ENCODE assay signal across 1 cellular context in the genomic region with DNA sequence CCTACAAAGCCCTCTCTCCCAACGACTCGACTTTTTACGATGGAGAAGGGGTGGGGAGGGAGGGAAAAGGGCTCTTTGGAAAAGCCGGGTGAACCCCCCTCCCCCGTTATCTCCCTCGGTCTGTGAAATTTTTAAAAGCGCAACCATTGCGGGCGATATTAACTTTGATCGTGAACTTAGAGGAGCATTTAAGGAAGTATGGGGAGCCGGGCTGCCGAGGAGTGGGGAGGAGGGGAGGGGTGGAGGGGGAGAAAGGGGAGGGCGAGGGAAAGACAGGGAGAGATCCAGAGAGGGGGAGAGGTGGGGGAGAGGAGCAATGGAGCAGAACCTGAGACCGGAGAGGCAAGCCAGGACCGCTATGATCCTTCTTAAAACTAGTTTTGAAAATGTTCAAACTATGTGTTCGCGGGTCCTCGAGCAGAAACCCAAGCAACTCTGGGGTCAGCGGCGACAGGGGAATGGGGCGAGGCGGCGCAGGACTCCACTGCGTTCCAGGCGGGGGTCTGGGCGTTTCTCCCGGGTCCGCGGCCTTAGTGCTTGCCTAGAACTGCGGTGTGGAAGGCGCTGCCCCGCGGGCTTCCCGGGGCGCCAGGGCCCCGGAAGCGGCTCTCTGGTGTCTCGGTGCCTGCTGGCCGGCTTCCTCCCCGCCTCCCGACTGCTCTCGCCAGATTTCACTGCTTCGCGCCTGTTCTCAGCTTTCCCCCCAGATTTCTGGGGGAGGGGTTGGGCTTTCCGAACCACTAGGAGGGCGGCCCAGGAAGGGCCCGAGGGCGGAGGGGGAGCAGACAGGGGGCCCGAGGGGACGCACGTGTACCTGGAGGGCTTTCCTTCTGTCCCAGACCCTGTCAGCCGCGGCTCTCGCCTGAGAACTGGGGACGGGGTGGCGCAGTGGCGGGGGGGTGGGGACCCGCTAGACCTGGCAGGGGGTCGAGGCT.
TF ChIP-seq lines count a peak whose summit lies in the region.

A gene (minus strand): TSS at position 871 of the 935 bp plus-strand sequence.

TF ChIP-seq in HepG2, 621 proteins besides CTCF, POLR2A, EP300 and RAD21 (continued from another document and continues in another):
- TF ChIP-seq, protein P1, sequence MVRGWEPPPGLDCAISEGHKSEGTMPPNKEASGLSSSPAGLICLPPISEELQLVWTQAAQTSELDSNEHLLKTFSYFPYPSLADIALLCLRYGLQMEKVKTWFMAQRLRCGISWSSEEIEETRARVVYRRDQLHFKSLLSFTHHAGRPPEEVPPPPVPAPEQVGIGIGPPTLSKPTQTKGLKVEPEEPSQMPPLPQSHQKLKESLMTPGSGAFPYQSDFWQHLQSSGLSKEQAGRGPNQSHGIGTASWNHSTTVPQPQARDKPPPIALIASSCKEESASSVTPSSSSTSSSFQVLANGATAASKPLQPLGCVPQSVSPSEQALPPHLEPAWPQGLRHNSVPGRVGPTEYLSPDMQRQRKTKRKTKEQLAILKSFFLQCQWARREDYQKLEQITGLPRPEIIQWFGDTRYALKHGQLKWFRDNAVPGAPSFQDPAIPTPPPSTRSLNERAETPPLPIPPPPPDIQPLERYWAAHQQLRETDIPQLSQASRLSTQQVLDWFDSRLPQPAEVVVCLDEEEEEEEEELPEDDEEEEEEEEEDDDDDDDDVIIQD (CRISPR knock-in tag; IDR thresholded peaks at IDR 0.05; ENCODE audit: low read depth), result no peak
- TF ChIP-seq, protein P2, sequence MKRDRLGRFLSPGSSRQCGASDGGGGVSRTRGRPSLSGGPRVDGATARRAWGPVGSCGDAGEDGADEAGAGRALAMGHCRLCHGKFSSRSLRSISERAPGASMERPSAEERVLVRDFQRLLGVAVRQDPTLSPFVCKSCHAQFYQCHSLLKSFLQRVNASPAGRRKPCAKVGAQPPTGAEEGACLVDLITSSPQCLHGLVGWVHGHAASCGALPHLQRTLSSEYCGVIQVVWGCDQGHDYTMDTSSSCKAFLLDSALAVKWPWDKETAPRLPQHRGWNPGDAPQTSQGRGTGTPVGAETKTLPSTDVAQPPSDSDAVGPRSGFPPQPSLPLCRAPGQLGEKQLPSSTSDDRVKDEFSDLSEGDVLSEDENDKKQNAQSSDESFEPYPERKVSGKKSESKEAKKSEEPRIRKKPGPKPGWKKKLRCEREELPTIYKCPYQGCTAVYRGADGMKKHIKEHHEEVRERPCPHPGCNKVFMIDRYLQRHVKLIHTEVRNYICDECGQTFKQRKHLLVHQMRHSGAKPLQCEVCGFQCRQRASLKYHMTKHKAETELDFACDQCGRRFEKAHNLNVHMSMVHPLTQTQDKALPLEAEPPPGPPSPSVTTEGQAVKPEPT (CRISPR knock-in tag; IDR thresholded peaks at IDR 0.05; ENCODE audit: low read depth), result no peak
- TF ChIP-seq ZFP90 (CRISPR knock-in tag; IDR thresholded peaks at IDR 0.05; ENCODE audit: borderline replicate concordance), result no peak
- no peak for TF ChIP-seq ZBTB42 (CRISPR knock-in tag; IDR thresholded peaks at IDR 0.05)
- TF ChIP-seq, protein P3, sequence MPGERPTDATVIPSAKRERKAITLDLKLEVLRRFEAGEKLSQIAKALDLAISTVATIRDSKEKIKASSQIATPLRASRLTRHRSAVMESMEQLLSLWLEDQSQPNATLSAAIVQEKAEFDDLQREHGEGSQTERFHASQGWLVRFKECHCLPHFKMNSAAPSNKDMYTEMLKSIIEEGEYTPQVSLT (CRISPR knock-in tag; IDR thresholded peaks at IDR 0.05; ENCODE audit: borderline replicate concordance, low read depth), result no peak
- no peak for TF ChIP-seq MEIS2 (CRISPR knock-in tag; IDR thresholded peaks at IDR 0.05)
- TF ChIP-seq ZNF333 (CRISPR knock-in tag; IDR thresholded peaks at IDR 0.05; ENCODE audit: borderline replicate concordance), result no peak
- TF ChIP-seq SNAPC2 (CRISPR knock-in tag; IDR thresholded peaks at IDR 0.05), result no peak
- TF ChIP-seq GABPB1 (CRISPR knock-in tag; IDR thresholded peaks at IDR 0.05), result peak; percentile 57; the same call in 1 of the 2 replicates
- no peak for TF ChIP-seq HOXA7 (CRISPR knock-in tag; IDR thresholded peaks at IDR 0.05)
- no peak for TF ChIP-seq RBFOX2 (IDR thresholded peaks at IDR 0.05; ENCODE audit: low read depth, low read length)
- no peak for TF ChIP-seq ZNF570 (CRISPR knock-in tag; IDR thresholded peaks at IDR 0.05; ENCODE audit: borderline replicate concordance)
- no peak for TF ChIP-seq HDAC2 (CRISPR knock-in tag; IDR thresholded peaks at IDR 0.05)
- TF ChIP-seq ZNF343 (CRISPR knock-in tag; IDR thresholded peaks at IDR 0.05), result no peak
- TF ChIP-seq XBP1 (CRISPR knock-in tag; IDR thresholded peaks at IDR 0.05), result no peak
- 0 out of 2 replicates have a peak, but pooled peaks have one; percentile 22 for TF ChIP-seq GABPA (IDR thresholded peaks at IDR 0.05; ENCODE audit: low read depth, low read length)
- 0 out of 2 replicates have a peak, but pooled peaks have one; percentile 20 for TF ChIP-seq GABPA (CRISPR knock-in tag; IDR thresholded peaks at IDR 0.05; ENCODE audit: low read depth)
- TF ChIP-seq, protein P4, sequence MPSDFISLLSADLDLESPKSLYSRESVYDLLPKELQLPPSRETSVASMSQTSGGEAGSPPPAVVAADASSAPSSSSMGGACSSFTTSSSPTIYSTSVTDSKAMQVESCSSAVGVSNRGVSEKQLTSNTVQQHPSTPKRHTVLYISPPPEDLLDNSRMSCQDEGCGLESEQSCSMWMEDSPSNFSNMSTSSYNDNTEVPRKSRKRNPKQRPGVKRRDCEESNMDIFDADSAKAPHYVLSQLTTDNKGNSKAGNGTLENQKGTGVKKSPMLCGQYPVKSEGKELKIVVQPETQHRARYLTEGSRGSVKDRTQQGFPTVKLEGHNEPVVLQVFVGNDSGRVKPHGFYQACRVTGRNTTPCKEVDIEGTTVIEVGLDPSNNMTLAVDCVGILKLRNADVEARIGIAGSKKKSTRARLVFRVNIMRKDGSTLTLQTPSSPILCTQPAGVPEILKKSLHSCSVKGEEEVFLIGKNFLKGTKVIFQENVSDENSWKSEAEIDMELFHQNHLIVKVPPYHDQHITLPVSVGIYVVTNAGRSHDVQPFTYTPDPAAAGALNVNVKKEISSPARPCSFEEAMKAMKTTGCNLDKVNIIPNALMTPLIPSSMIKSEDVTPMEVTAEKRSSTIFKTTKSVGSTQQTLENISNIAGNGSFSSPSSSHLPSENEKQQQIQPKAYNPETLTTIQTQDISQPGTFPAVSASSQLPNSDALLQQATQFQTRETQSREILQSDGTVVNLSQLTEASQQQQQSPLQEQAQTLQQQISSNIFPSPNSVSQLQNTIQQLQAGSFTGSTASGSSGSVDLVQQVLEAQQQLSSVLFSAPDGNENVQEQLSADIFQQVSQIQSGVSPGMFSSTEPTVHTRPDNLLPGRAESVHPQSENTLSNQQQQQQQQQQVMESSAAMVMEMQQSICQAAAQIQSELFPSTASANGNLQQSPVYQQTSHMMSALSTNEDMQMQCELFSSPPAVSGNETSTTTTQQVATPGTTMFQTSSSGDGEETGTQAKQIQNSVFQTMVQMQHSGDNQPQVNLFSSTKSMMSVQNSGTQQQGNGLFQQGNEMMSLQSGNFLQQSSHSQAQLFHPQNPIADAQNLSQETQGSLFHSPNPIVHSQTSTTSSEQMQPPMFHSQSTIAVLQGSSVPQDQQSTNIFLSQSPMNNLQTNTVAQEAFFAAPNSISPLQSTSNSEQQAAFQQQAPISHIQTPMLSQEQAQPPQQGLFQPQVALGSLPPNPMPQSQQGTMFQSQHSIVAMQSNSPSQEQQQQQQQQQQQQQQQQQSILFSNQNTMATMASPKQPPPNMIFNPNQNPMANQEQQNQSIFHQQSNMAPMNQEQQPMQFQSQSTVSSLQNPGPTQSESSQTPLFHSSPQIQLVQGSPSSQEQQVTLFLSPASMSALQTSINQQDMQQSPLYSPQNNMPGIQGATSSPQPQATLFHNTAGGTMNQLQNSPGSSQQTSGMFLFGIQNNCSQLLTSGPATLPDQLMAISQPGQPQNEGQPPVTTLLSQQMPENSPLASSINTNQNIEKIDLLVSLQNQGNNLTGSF (CRISPR knock-in tag; IDR thresholded peaks at IDR 0.05), result no peak
- TF ChIP-seq SP140L (CRISPR knock-in tag; IDR thresholded peaks at IDR 0.05; ENCODE audit: borderline replicate concordance), result no peak
- TF ChIP-seq SIN3A (IDR thresholded peaks at IDR 0.05; ENCODE audit: borderline replicate concordance, low read depth, low read length), result no peak
- no peak for TF ChIP-seq HNRNPUL1 (IDR thresholded peaks at IDR 0.05; ENCODE audit: low read depth, low read length)
- TF ChIP-seq SRY (CRISPR knock-in tag; IDR thresholded peaks at IDR 0.05), result no peak
- TF ChIP-seq, protein P5, sequence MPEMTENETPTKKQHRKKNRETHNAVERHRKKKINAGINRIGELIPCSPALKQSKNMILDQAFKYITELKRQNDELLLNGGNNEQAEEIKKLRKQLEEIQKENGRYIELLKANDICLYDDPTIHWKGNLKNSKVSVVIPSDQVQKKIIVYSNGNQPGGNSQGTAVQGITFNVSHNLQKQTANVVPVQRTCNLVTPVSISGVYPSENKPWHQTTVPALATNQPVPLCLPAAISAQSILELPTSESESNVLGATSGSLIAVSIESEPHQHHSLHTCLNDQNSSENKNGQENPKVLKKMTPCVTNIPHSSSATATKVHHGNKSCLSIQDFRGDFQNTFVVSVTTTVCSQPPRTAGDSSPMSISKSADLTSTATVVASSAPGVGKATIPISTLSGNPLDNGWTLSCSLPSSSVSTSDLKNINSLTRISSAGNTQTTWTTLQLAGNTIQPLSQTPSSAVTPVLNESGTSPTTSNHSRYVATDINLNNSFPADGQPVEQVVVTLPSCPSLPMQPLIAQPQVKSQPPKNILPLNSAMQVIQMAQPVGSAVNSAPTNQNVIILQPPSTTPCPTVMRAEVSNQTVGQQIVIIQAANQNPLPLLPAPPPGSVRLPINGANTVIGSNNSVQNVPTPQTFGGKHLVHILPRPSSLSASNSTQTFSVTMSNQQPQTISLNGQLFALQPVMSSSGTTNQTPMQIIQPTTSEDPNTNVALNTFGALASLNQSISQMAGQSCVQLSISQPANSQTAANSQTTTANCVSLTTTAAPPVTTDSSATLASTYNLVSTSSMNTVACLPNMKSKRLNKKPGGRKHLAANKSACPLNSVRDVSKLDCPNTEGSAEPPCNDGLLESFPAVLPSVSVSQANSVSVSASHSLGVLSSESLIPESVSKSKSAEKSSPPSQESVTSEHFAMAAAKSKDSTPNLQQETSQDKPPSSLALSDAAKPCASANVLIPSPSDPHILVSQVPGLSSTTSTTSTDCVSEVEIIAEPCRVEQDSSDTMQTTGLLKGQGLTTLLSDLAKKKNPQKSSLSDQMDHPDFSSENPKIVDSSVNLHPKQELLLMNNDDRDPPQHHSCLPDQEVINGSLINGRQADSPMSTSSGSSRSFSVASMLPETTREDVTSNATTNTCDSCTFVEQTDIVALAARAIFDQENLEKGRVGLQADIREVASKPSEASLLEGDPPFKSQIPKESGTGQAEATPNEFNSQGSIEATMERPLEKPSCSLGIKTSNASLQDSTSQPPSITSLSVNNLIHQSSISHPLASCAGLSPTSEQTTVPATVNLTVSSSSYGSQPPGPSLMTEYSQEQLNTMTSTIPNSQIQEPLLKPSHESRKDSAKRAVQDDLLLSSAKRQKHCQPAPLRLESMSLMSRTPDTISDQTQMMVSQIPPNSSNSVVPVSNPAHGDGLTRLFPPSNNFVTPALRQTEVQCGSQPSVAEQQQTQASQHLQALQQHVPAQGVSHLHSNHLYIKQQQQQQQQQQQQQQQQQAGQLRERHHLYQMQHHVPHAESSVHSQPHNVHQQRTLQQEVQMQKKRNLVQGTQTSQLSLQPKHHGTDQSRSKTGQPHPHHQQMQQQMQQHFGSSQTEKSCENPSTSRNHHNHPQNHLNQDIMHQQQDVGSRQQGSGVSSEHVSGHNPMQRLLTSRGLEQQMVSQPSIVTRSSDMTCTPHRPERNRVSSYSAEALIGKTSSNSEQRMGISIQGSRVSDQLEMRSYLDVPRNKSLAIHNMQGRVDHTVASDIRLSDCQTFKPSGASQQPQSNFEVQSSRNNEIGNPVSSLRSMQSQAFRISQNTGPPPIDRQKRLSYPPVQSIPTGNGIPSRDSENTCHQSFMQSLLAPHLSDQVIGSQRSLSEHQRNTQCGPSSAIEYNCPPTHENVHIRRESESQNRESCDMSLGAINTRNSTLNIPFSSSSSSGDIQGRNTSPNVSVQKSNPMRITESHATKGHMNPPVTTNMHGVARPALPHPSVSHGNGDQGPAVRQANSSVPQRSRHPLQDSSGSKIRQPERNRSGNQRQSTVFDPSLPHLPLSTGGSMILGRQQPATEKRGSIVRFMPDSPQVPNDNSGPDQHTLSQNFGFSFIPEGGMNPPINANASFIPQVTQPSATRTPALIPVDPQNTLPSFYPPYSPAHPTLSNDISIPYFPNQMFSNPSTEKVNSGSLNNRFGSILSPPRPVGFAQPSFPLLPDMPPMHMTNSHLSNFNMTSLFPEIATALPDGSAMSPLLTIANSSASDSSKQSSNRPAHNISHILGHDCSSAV (CRISPR knock-in tag; IDR thresholded peaks at IDR 0.05; ENCODE audit: borderline replicate concordance), result no peak
- TF ChIP-seq EZH2 (conservative IDR thresholded peaks at IDR 0.05; ENCODE audit: low read depth, low read length), result no peak; the same call in 1 of the 2 replicates
- TF ChIP-seq SMYD3 (CRISPR knock-in tag; IDR thresholded peaks at IDR 0.05), result no peak
- TF ChIP-seq GZF1 (CRISPR knock-in tag; IDR thresholded peaks at IDR 0.05), result no peak
- 0 out of 2 replicates have a peak, but pooled peaks have one; percentile 16 for TF ChIP-seq ZNF768 (CRISPR knock-in tag; IDR thresholded peaks at IDR 0.05)
- no peak for TF ChIP-seq REPIN1 (CRISPR knock-in tag; IDR thresholded peaks at IDR 0.05; ENCODE audit: borderline replicate concordance, low read depth)
- TF ChIP-seq DPF2 (CRISPR knock-in tag; IDR thresholded peaks at IDR 0.05; ENCODE audit: borderline replicate concordance, low read depth), result no peak
- no peak for TF ChIP-seq KAT2B (IDR thresholded peaks at IDR 0.05; ENCODE audit: borderline replicate concordance, low read depth, low read length)
- no peak for TF ChIP-seq HMG20A (CRISPR knock-in tag; IDR thresholded peaks at IDR 0.05; ENCODE audit: borderline replicate concordance)
- no peak for TF ChIP-seq ZNF549 (CRISPR knock-in tag; IDR thresholded peaks at IDR 0.05)
- TF ChIP-seq SETDB1 (CRISPR knock-in tag; IDR thresholded peaks at IDR 0.05; ENCODE audit: borderline replicate concordance), result no peak
- TF ChIP-seq MTF2 (CRISPR knock-in tag; IDR thresholded peaks at IDR 0.05; ENCODE audit: borderline replicate concordance), result 0 out of 2 replicates have a peak, but pooled peaks have one; percentile 23
- TF ChIP-seq ZNF562 (CRISPR knock-in tag; IDR thresholded peaks at IDR 0.05; ENCODE audit: borderline replicate concordance), result no peak
- peak; percentile 35 for TF ChIP-seq HNRNPLL (IDR thresholded peaks at IDR 0.05; ENCODE audit: low read depth, low read length, poor library complexity, severe bottlenecking)
- TF ChIP-seq ZNF569 (CRISPR knock-in tag; IDR thresholded peaks at IDR 0.05; ENCODE audit: borderline replicate concordance), result no peak
- no peak for TF ChIP-seq ZNF263 (CRISPR knock-in tag; IDR thresholded peaks at IDR 0.05)
- TF ChIP-seq HNRNPK (IDR thresholded peaks at IDR 0.05; ENCODE audit: low read depth, low read length, poor library complexity, severe bottlenecking), result peak; percentile 54
- TF ChIP-seq, protein P6, sequence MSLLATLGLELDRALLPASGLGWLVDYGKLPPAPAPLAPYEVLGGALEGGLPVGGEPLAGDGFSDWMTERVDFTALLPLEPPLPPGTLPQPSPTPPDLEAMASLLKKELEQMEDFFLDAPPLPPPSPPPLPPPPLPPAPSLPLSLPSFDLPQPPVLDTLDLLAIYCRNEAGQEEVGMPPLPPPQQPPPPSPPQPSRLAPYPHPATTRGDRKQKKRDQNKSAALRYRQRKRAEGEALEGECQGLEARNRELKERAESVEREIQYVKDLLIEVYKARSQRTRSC (CRISPR knock-in tag; IDR thresholded peaks at IDR 0.05; ENCODE audit: low read depth), result no peak
